Comparison of ENCODE assay signal across 14 cellular contexts in the genomic region with DNA sequence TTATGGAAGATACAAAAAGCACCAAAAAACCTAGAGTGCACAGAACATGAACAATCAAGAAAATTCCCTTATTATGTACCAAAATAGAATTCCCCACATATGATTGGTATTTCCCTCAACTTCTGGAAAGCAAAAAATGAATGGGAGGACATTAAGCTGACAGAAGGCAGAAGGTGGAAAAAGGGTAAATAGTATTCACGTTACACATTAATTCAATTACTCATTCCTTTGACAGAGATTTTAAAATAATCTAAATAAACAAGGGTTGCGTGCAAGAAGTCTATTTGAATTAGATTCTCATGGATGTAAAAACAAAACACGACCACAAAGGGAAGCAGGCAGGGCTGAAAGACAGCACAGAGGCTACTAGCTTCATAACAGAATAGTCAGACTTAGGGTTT.
DNase-seq lines count a peak whose midpoint lies in the region; ATAC-seq and TF ChIP-seq lines count a peak whose summit lies in the region.
"Had no signal": no experiment of that assay in that cellular context is flagged by ENCODE, and none has a peak within 500 bp of the region (broad histone marks: within the 10 kb centered on the region; RNA-seq: fewer than 3 reads in every experiment).

No MANE protein-coding gene starts in this region.

- H3K27me3 Mint-ChIP-seq in osteocyte (ENCODE audit: unreplicated experiment) = no peaks in the 10 kb centered on the region
- H3K27me3 Mint-ChIP-seq: stimulated activated naive CD8-positive, alpha-beta T cell treated with anti-CD3 and anti-CD28 coated beads, Interleukin-15, amount 100 ng/mL, for 72 hours had no signal

- no peak for TF ChIP-seq CTCF in epithelial cell of proximal tubule (conservative IDR thresholded peaks at IDR 0.05; ENCODE audit: low read depth, low read length)
- no peak for TF ChIP-seq CTCF in osteocyte (IDR thresholded peaks at IDR 0.05)

- H3K4me3 Mint-ChIP-seq in osteocyte (ENCODE audit: unreplicated experiment) = no peak overlapping the region
- H3K4me3 Mint-ChIP-seq: CD4-positive, CD25-positive, alpha-beta regulatory T cell; stimulated activated naive CD8-positive, alpha-beta T cell treated with anti-CD3 and anti-CD28 coated beads, Interleukin-15, amount 100 ng/mL, for 72 hours had no signal

- H3K36me3 Mint-ChIP-seq in osteocyte (ENCODE audit: unreplicated experiment) = no peaks in the 10 kb centered on the region

- no peaks in the 10 kb centered on the region for H3K9me3 Mint-ChIP-seq in osteocyte (ENCODE audit: unreplicated experiment)

- no peak overlapping the region for H3K4me3 ChIP-seq in epithelial cell of proximal tubule (ENCODE audit: low read depth, low read length)
- H3K4me3 ChIP-seq: HAP-1 had no signal

- peaks cover 28% of the 10 kb centered on the region for H3K4me1 Mint-ChIP-seq in osteocyte (ENCODE audit: unreplicated experiment)
- H3K4me1 Mint-ChIP-seq: stimulated activated naive CD8-positive, alpha-beta T cell treated with anti-CD3 and anti-CD28 coated beads, Interleukin-15, amount 100 ng/mL, for 72 hours had no signal

- ATAC-seq in SK-N-SH treated with all-trans-retinoic acid at 6 μM for 48 hours (peak; percentile 76), HG03159 (IDR thresholded peaks at IDR 0.05; ENCODE audit: unreplicated experiment) (no peak), GM18861 (IDR thresholded peaks at IDR 0.05; ENCODE audit: unreplicated experiment) (no peak)
- ATAC-seq: activated CD4-positive, CD25-positive, alpha-beta regulatory T cell treated with anti-CD3 and anti-CD28 coated beads, Interleukin-2, amount 50 U/mL, for 24 hours; left lobe of liver; sciatic nerve; stimulated activated naive CD8-positive, alpha-beta T cell treated with anti-CD3 and anti-CD28 coated beads, Interleukin-15, amount 100 ng/mL, for 72 hours had no signal

- DNase-seq in EH (ENCODE audit: low read depth) (peak; percentile 94), epithelial cell of proximal tubule (ENCODE audit: low read depth) (peak; percentile 66), osteocyte (ENCODE audit: extremely low spot score, unreplicated experiment) (no peak), NCI-H2107 treated with DMSO at 0.1 percent for 48 hours (lab: John Stamatoyannopoulos, UW; ENCODE audit: unreplicated experiment) (no peak), SIG-M5 treated with dmso at 0.1 percent for 504 hours (lab: John Stamatoyannopoulos, UW; ENCODE audit: unreplicated experiment) (no peak)
- DNase-seq: CD4-positive, CD25-positive, alpha-beta regulatory T cell; stimulated activated naive CD8-positive, alpha-beta T cell treated with anti-CD3 and anti-CD28 coated beads, Interleukin-15, amount 100 ng/mL, for 72 hours had no signal

- peak overlapping the region; percentile 42 for H3K27ac Mint-ChIP-seq in osteocyte (ENCODE audit: unreplicated experiment)
- H3K27ac Mint-ChIP-seq: CD4-positive, CD25-positive, alpha-beta regulatory T cell; stimulated activated naive CD8-positive, alpha-beta T cell treated with anti-CD3 and anti-CD28 coated beads, Interleukin-15, amount 100 ng/mL, for 72 hours had no signal

TF ChIP-seq in SK-N-SH treated with all-trans-retinoic acid at 6 μM for 48 hours, 23 proteins besides CTCF, POLR2A, EP300 and RAD21:
- peak; percentile 95 for TF ChIP-seq ZC3H10 (CRISPR knock-in tag; IDR thresholded peaks at IDR 0.05)
- peak; percentile 97 for TF ChIP-seq TOX (CRISPR knock-in tag; IDR thresholded peaks at IDR 0.05; ENCODE audit: borderline replicate concordance)
- 0 out of 2 replicates have a peak, but pooled peaks have one; percentile 44 for TF ChIP-seq RARB (CRISPR knock-in tag; IDR thresholded peaks at IDR 0.05)
- no peak for TF ChIP-seq POU6F1 (CRISPR knock-in tag; IDR thresholded peaks at IDR 0.05; ENCODE audit: borderline replicate concordance, low read depth)
- TF ChIP-seq ZNF70 (CRISPR knock-in tag; IDR thresholded peaks at IDR 0.05) = no peak

Comparison
In these comparisons a context has a peak if more than half of its experiments do, and no peak if none do; other contexts are left out.
1. DNase-seq: peak in EH (single experiment) and epithelial cell of proximal tubule (single experiment); none in osteocyte (single experiment), NCI-H2107 treated with DMSO at 0.1 percent for 48 hours (single experiment) and SIG-M5 treated with dmso at 0.1 percent for 504 hours (single experiment).